1 cellular context compared by ENCODE assay signal in the genomic region with DNA sequence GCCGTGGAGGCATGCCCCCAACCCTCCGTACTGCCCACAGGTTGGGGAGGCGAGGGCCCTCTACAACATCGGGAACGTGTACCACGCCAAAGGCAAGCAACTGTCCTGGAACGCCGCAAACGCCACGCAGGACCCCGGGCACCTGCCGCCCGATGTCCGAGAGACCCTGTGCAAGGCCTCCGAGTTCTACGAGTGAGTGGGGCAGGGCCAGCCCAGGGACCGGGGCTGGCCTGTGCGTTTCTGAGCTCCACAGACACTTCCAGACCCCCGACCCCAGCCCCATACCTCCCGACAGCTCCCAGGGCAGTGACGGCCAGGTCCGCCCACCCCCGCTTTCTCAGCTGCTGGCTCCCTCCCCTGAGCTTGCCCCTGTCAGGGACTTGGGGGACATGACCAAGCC.
TF ChIP-seq lines count a peak whose summit lies in the region.

No MANE protein-coding gene starts in this region.

TF ChIP-seq in IMR-90, 13 proteins besides CTCF, POLR2A, EP300 and RAD21:
- TF ChIP-seq BHLHE40 (IDR thresholded peaks at IDR 0.05; ENCODE audit: low read depth, low read length), result no peak
- TF ChIP-seq MAZ (IDR thresholded peaks at IDR 0.05; ENCODE audit: borderline replicate concordance, low read depth, low read length), result no peak
- TF ChIP-seq MAFK (IDR thresholded peaks at IDR 0.05; ENCODE audit: low read depth, low read length), result no peak
- TF ChIP-seq, protein P1, sequence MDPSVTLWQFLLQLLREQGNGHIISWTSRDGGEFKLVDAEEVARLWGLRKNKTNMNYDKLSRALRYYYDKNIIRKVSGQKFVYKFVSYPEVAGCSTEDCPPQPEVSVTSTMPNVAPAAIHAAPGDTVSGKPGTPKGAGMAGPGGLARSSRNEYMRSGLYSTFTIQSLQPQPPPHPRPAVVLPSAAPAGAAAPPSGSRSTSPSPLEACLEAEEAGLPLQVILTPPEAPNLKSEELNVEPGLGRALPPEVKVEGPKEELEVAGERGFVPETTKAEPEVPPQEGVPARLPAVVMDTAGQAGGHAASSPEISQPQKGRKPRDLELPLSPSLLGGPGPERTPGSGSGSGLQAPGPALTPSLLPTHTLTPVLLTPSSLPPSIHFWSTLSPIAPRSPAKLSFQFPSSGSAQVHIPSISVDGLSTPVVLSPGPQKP (IDR thresholded peaks at IDR 0.05; ENCODE audit: borderline replicate concordance, low read depth, low read length), result no peak
- no peak for TF ChIP-seq RFX5 (IDR thresholded peaks at IDR 0.05; ENCODE audit: low read depth, low read length)
- no peak for TF ChIP-seq MXI1 (IDR thresholded peaks at IDR 0.05; ENCODE audit: borderline replicate concordance, low read depth, low read length)
- TF ChIP-seq CHD1 (IDR thresholded peaks at IDR 0.05; ENCODE audit: low read depth, low read length), result no peak
- TF ChIP-seq, protein P2, sequence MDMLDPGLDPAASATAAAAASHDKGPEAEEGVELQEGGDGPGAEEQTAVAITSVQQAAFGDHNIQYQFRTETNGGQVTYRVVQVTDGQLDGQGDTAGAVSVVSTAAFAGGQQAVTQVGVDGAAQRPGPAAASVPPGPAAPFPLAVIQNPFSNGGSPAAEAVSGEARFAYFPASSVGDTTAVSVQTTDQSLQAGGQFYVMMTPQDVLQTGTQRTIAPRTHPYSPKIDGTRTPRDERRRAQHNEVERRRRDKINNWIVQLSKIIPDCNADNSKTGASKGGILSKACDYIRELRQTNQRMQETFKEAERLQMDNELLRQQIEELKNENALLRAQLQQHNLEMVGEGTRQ (IDR thresholded peaks at IDR 0.05; ENCODE audit: low read depth, low read length), result no peak
